Comparison of ENCODE assay signal across 14 cellular contexts in genomic region chr7:20508109-20508508, GRCh38.
A peak's percentile ranks its signal among the peaks of the same experiment; 100 is the strongest.
DNase-seq lines count a peak whose midpoint lies in the region; ATAC-seq and TF ChIP-seq lines count a peak whose summit lies in the region.
"Had no signal": no experiment of that assay in that cellular context is flagged by ENCODE, and none has a peak within 500 bp of the region (broad histone marks: within the 10 kb centered on the region; RNA-seq: fewer than 3 reads in every experiment).

No MANE protein-coding gene starts in this region.

- H3K27me3 Mint-ChIP-seq in activated naive CD4-positive, alpha-beta T cell treated with anti-CD3 and anti-CD28 coated beads, Interleukin-2, amount 10 ng/mL, durations not matched to agents 7 days and 5 days, result no peaks in the 10 kb centered on the region
- H3K27me3 Mint-ChIP-seq: activated T-cell treated with anti-CD3 and anti-CD28 coated beads, Interleukin-2, amount 50 U/mL, for 24 hours; progenitor cell of endocrine pancreas; stimulated activated memory B cell treated with anti-CD40 and anti-IgM and Interleukin-4, amounts not matched to agents 10 μg/mL and 1 μg/mL and 100 μg/mL, for 72 hours had no signal

- H3K27me3 ChIP-seq in BE2C, result no peaks in the 10 kb centered on the region
- H3K27me3 ChIP-seq: BLaER1 had no signal

- no peaks in the 10 kb centered on the region for H3K4me1 Mint-ChIP-seq in activated naive CD4-positive, alpha-beta T cell treated with anti-CD3 and anti-CD28 coated beads, Interleukin-2, amount 10 ng/mL, durations not matched to agents 7 days and 5 days

- no peaks in the 10 kb centered on the region for H3K36me3 Mint-ChIP-seq in activated naive CD4-positive, alpha-beta T cell treated with anti-CD3 and anti-CD28 coated beads, Interleukin-2, amount 10 ng/mL, durations not matched to agents 7 days and 5 days
- H3K36me3 Mint-ChIP-seq: stimulated activated memory B cell treated with anti-CD40 and anti-IgM and Interleukin-4, amounts not matched to agents 10 μg/mL and 1 μg/mL and 100 μg/mL, for 72 hours had no signal

- TF ChIP-seq CTCF in BE2C (IDR thresholded peaks at IDR 0.05; ENCODE audit: low read depth, low read length), result peak; percentile 57

- no peak for DNase-seq in BE2C
- DNase-seq in HT1080 (ENCODE audit: low read depth), result peak; percentile 6
- DNase-seq in SK-MEL-5 (ENCODE audit: low read depth, low spot score), result peak; percentile 87
- peak; percentile 30 for DNase-seq in iPS DF 19.7 (ENCODE audit: low read depth, low spot score)
- no peak for DNase-seq in activated naive CD4-positive, alpha-beta T cell treated with anti-CD3 and anti-CD28 coated beads, Interleukin-2, amount 10 ng/mL, durations not matched to agents 7 days and 5 days
- no peak for DNase-seq in stimulated activated CD4-positive, alpha-beta T cell treated with anti-CD3 and anti-CD28 coated beads, Interleukin-1b, Interleukin-23, amount 100 ng/mL, for 48 hours
- DNase-seq: activated CD4-positive, CD25-positive, alpha-beta regulatory T cell; activated T-cell treated with anti-CD3 and anti-CD28 coated beads, Interleukin-2, amount 50 U/mL, for 24 hours; stimulated activated CD4-positive, alpha-beta T cell treated with anti-CD3 and anti-CD28 coated beads, Interleukin-2, amount 100 ng/mL, for 24 hours had no signal

- no peak overlapping the region for H3K4me3 Mint-ChIP-seq in activated naive CD4-positive, alpha-beta T cell treated with anti-CD3 and anti-CD28 coated beads, Interleukin-2, amount 10 ng/mL, durations not matched to agents 7 days and 5 days
- H3K4me3 Mint-ChIP-seq: activated T-cell treated with anti-CD3 and anti-CD28 coated beads, Interleukin-2, amount 50 U/mL, for 24 hours; stimulated activated memory B cell treated with anti-CD40 and anti-IgM and Interleukin-4, amounts not matched to agents 10 μg/mL and 1 μg/mL and 100 μg/mL, for 72 hours had no signal

- H3K27ac Mint-ChIP-seq in activated naive CD4-positive, alpha-beta T cell treated with anti-CD3 and anti-CD28 coated beads, Interleukin-2, amount 10 ng/mL, durations not matched to agents 7 days and 5 days, result no peak overlapping the region
- H3K27ac Mint-ChIP-seq: activated T-cell treated with anti-CD3 and anti-CD28 coated beads, Interleukin-2, amount 50 U/mL, for 24 hours; progenitor cell of endocrine pancreas; stimulated activated memory B cell treated with anti-CD40 and anti-IgM and Interleukin-4, amounts not matched to agents 10 μg/mL and 1 μg/mL and 100 μg/mL, for 72 hours had no signal

- no peaks in the 10 kb centered on the region for H3K9me3 Mint-ChIP-seq in activated naive CD4-positive, alpha-beta T cell treated with anti-CD3 and anti-CD28 coated beads, Interleukin-2, amount 10 ng/mL, durations not matched to agents 7 days and 5 days
- H3K9me3 Mint-ChIP-seq: activated T-cell treated with anti-CD3 and anti-CD28 coated beads, Interleukin-2, amount 50 U/mL, for 24 hours; stimulated activated memory B cell treated with anti-CD40 and anti-IgM and Interleukin-4, amounts not matched to agents 10 μg/mL and 1 μg/mL and 100 μg/mL, for 72 hours had no signal

- in situ Hi-C loops in SK-MEL-5 (cut with HindIII; ENCODE audit: low pct_unique_long_range_greater_than_20kb, low sequenced_read_pairs), result no loop called here

- ATAC-seq in GM21786 (IDR thresholded peaks at IDR 0.05; ENCODE audit: unreplicated experiment), result no peak
- no peak for ATAC-seq in HG03354 (IDR thresholded peaks at IDR 0.05; ENCODE audit: poor library complexity, severe bottlenecking, unreplicated experiment)
- ATAC-seq: stimulated activated memory B cell treated with anti-CD40 and anti-IgM and Interleukin-4, amounts not matched to agents 10 μg/mL and 1 μg/mL and 100 μg/mL, for 72 hours had no signal

- CTCF ChIA-PET in activated naive CD4-positive, alpha-beta T cell treated with anti-CD3 and anti-CD28 coated beads, Interleukin-2, amount 10 ng/mL, durations not matched to agents 7 days and 5 days (lab: Charles Lee), result no interaction called here

- H3K36me3 ChIP-seq in BE2C, result no peaks in the 10 kb centered on the region
- H3K36me3 ChIP-seq: BLaER1 had no signal

- H3K4me3 ChIP-seq in BE2C (ENCODE audit: low read depth, low read length), result no peak overlapping the region
- H3K4me3 ChIP-seq: BLaER1 had no signal

- H3K9me3 ChIP-seq in BE2C, result no peaks in the 10 kb centered on the region
- H3K9me3 ChIP-seq: BLaER1 had no signal

- H3K4me1 ChIP-seq in BE2C, result peaks cover 28% of the 10 kb centered on the region

Comparison
In these comparisons a context has a peak if more than half of its experiments do, and no peak if none do; other contexts are left out.
1. DNase-seq: peak in HT1080 (single experiment), SK-MEL-5 (single experiment) and iPS DF 19.7 (single experiment); none in BE2C (single experiment), activated naive CD4-positive, alpha-beta T cell treated with anti-CD3 and anti-CD28 coated beads, Interleukin-2, amount 10 ng/mL, durations not matched to agents 7 days and 5 days (single experiment) and stimulated activated CD4-positive, alpha-beta T cell treated with anti-CD3 and anti-CD28 coated beads, Interleukin-1b, Interleukin-23, amount 100 ng/mL, for 48 hours (single experiment).